13 cellular contexts compared by ENCODE assay signal in genomic region chr13:61685683-61686013, GRCh38.
DNase-seq lines count a peak whose midpoint lies in the region; ATAC-seq, FAIRE-seq and TF ChIP-seq lines count a peak whose summit lies in the region.
"Had no signal": no experiment of that assay in that cellular context is flagged by ENCODE, and none has a peak within 500 bp of the region (broad histone marks: within the 10 kb centered on the region; RNA-seq: fewer than 3 reads in every experiment).

No MANE protein-coding gene starts in this region.

- peak; percentile 36 for TF ChIP-seq CTCF in D721Med (IDR thresholded peaks at IDR 0.05; ENCODE audit: insufficient read depth, missing control alignments)
- TF ChIP-seq CTCF in WTC11 (IDR thresholded peaks at IDR 0.05): 0 out of 2 replicates have a peak, but pooled peaks have one; percentile 14
- peak; percentile 88 for TF ChIP-seq CTCF in HepG2 (CRISPR knock-in tag; IDR thresholded peaks at IDR 0.05)

- peaks cover 8% of the 10 kb centered on the region for H3K36me3 Mint-ChIP-seq in WTC11
- H3K36me3 Mint-ChIP-seq in activated naive CD4-positive, alpha-beta T cell treated with anti-CD3 and anti-CD28 coated beads, Interleukin-2, amount 50 U/mL, for 72 hours: peaks cover 7% of the 10 kb centered on the region in 2 donors
- H3K36me3 Mint-ChIP-seq: stimulated activated effector memory CD8-positive, alpha-beta T cell treated with anti-CD3 and anti-CD28 coated beads, Interleukin-12 subunit alpha, Interleukin-12 subunit beta, amount 100 ng/mL, for 72 hours had no signal

- WGBS in HepG2 (ENCODE audit: low lambda C conversion rate): 2% methylated on average over 2 of the region's 2 CpGs

- H3K4me1 Mint-ChIP-seq in WTC11: no peaks in the 10 kb centered on the region
- H3K4me1 Mint-ChIP-seq: central memory CD8-positive, alpha-beta T cell; stimulated activated effector memory CD8-positive, alpha-beta T cell treated with anti-CD3 and anti-CD28 coated beads, Interleukin-12 subunit alpha, Interleukin-12 subunit beta, amount 100 ng/mL, for 72 hours had no signal

- H4K20me1 ChIP-seq in HepG2 (ENCODE audit: insufficient read depth, low read length): no peaks in the 10 kb centered on the region

- CTCF ChIA-PET in WTC11 (lab: Charles Lee): interaction anchor here (1.7 kb wide), 1 partner anchor 269 kb away, joined by 5 read pairs; no protein-coding TSS in a partner anchor
- CTCF ChIA-PET in HepG2 (lab: Yijun Ruan, JAX; ENCODE audit: low intra/inter-chr PET ratio, low total read pairs): interaction anchor here (0.8 to 1.5 kb wide), 2 partner anchors 275 to 399 kb away, joined by 3 to 5 read pairs; no protein-coding TSS in a partner anchor

- TF ChIP-seq EP300 in HepG2 (IDR thresholded peaks at IDR 0.05; ENCODE audit: low read depth in 2 of 2, low read length in 2 of 2) (no peak), HepG2 (CRISPR knock-in tag; IDR thresholded peaks at IDR 0.05; ENCODE audit: borderline replicate concordance) (no peak)

- H3K9me3 Mint-ChIP-seq in WTC11: peaks cover 44% of the 10 kb centered on the region
- H3K9me3 Mint-ChIP-seq in activated naive CD4-positive, alpha-beta T cell treated with anti-CD3 and anti-CD28 coated beads, Interleukin-2, amount 50 U/mL, for 72 hours: peaks cover 25 to 30% of the 10 kb centered on the region in 2 donors

- H3K4me3 ChIP-seq in HepG2 (replicated peaks in 1 of 3; ENCODE audit: insufficient read depth in 1 of 3, low read depth in 2 of 3, low read length in 3 of 3): no peak overlapping the region

- no peak for DNase-seq in D721Med (ENCODE audit: insufficient read length, low spot score)
- DNase-seq in NAMALWA (ENCODE audit: low spot score): peak; percentile 52
- peak; percentile 28 for DNase-seq in WTC11 (ENCODE audit: low spot score)
- DNase-seq in HepG2 (ENCODE audit: low spot score): peak; percentile 34
- DNase-seq in UCSD-AML1 (lab: John Stamatoyannopoulos, UW; ENCODE audit: unreplicated experiment): no peak
- no peak for DNase-seq in activated CD4-positive, alpha-beta T cell treated with anti-CD3 and anti-CD28 coated beads for 48 hours
- DNase-seq in DMS79 (lab: John Stamatoyannopoulos, UW): no peak
- DNase-seq in activated naive CD4-positive, alpha-beta T cell treated with anti-CD3 and anti-CD28 coated beads, Interleukin-2, amount 50 U/mL, for 72 hours (ENCODE audit: low spot score in 2 of 2): no peak
- DNase-seq: activated T-cell treated with anti-CD3 and anti-CD28 coated beads, Interleukin-2, amount 50 U/mL, for 4 hours; foreskin fibroblast; NCI-H187 treated with DMSO at 0.1 percent for 48 hours had no signal

- H2AFZ ChIP-seq in HepG2 (ENCODE audit: low read length): no peak overlapping the region

- no peaks in the 10 kb centered on the region for H3K27me3 ChIP-seq in HepG2 (ENCODE audit: control insufficient read depth in 1 of 2, insufficient read depth in 2 of 2, low read length in 2 of 2)

- peak; percentile 70 for TF ChIP-seq RAD21 in HepG2 (CRISPR knock-in tag; IDR thresholded peaks at IDR 0.05)

- H3K4me2 ChIP-seq in HepG2 (ENCODE audit: low read depth, low read length): no peak overlapping the region

- H3K4me1 ChIP-seq in HepG2 (ENCODE audit: insufficient read depth, low read length): no peaks in the 10 kb centered on the region

- peaks cover 10% of the 10 kb centered on the region; the same call in 1 of the 2 replicates for H3K9me3 ChIP-seq in HepG2 (ENCODE audit: low read length)

- no peak overlapping the region for H3K4me3 Mint-ChIP-seq in WTC11
- H3K4me3 Mint-ChIP-seq: activated T-cell treated with anti-CD3 and anti-CD28 coated beads, Interleukin-2, amount 50 U/mL, for 4 hours; central memory CD8-positive, alpha-beta T cell; stimulated activated effector memory CD8-positive, alpha-beta T cell treated with anti-CD3 and anti-CD28 coated beads, Interleukin-12 subunit alpha, Interleukin-12 subunit beta, amount 100 ng/mL, for 72 hours had no signal

- no TSS peak for BruUV-seq in HepG2 (replicated peaks; lab: Mats Ljungman, UMichigan)

- ATAC-seq in WTC11: peak; percentile 99
- peak; percentile 100 for ATAC-seq in HepG2
- ATAC-seq in activated naive CD4-positive, alpha-beta T cell treated with anti-CD3 and anti-CD28 coated beads, Interleukin-2, amount 50 U/mL, for 72 hours: no peak
- ATAC-seq: activated T-cell treated with anti-CD3 and anti-CD28 coated beads, Interleukin-2, amount 50 U/mL, for 4 hours; stimulated activated effector memory CD8-positive, alpha-beta T cell treated with anti-CD3 and anti-CD28 coated beads, Interleukin-12 subunit alpha, Interleukin-12 subunit beta, amount 100 ng/mL, for 72 hours had no signal

- H3K79me2 ChIP-seq in HepG2 (ENCODE audit: insufficient read depth, low read length): no peaks in the 10 kb centered on the region

- no peak for TF ChIP-seq POLR2A in HepG2 (IDR thresholded peaks at IDR 0.05; ENCODE audit: insufficient read depth in 1 of 2, low read depth in 2 of 2, low read length in 2 of 2)

- H3K27ac Mint-ChIP-seq in WTC11: no peak overlapping the region
- no peak overlapping the region for H3K27ac Mint-ChIP-seq in activated naive CD4-positive, alpha-beta T cell treated with anti-CD3 and anti-CD28 coated beads, Interleukin-2, amount 50 U/mL, for 72 hours
- H3K27ac Mint-ChIP-seq: stimulated activated effector memory CD8-positive, alpha-beta T cell treated with anti-CD3 and anti-CD28 coated beads, Interleukin-12 subunit alpha, Interleukin-12 subunit beta, amount 100 ng/mL, for 72 hours had no signal

- in situ Hi-C loops in HepG2 (cut with HindIII; ENCODE audit: extremely low pct_ligation_motif_present, low pct_unique_long_range_greater_than_20kb): loop anchor here (10.0 to 25.0 kb wide), 2 partner anchors 271 to 1048 kb away; partner anchors contain the start of gene PCDH20

- H3K36me3 ChIP-seq in HepG2 (replicated peaks in 1 of 2; ENCODE audit: control insufficient read depth in 1 of 2, insufficient read depth in 2 of 2, low read length in 2 of 2): no peaks in the 10 kb centered on the region

- H3K27ac ChIP-seq in HepG2 (ENCODE audit: extremely low read length, insufficient read depth, low read length): no peak overlapping the region

- intact Hi-C loops in HepG2 (cut with micrococcal nuclease; ENCODE audit: unreplicated experiment): loop anchor here (1.0 to 5.0 kb wide), 3 partner anchors 273 to 1033 kb away; no protein-coding TSS in a partner anchor

- FAIRE-seq in D721Med (lab: Jason Lieb, UNC) (no peak), HepG2 (lab: Jason Lieb, UNC) (peak; percentile 48)

- POLR2A ChIA-PET in WTC11 (lab: Charles Lee) (no interaction called here), HepG2 (lab: Yijun Ruan, JAX) (no interaction called here)

- no peak overlapping the region for H3K9ac ChIP-seq in HepG2 (ENCODE audit: insufficient read depth, low read depth, low read length)

- no peaks in the 10 kb centered on the region for H3K27me3 Mint-ChIP-seq in WTC11 (ENCODE audit: low read depth)
- H3K27me3 Mint-ChIP-seq: central memory CD8-positive, alpha-beta T cell had no signal

TF ChIP-seq in WTC11, 78 proteins besides CTCF, POLR2A, EP300 and RAD21 (continues in another document):
- no peak for TF ChIP-seq JAZF1 (CRISPR knock-in tag; IDR thresholded peaks at IDR 0.05)
- TF ChIP-seq MYBL2 (CRISPR knock-in tag; IDR thresholded peaks at IDR 0.05): no peak
- TF ChIP-seq RORB (CRISPR knock-in tag; IDR thresholded peaks at IDR 0.05): no peak
- TF ChIP-seq FOXK1 (CRISPR knock-in tag; IDR thresholded peaks at IDR 0.05): no peak
- no peak for TF ChIP-seq ZNF425 (CRISPR knock-in tag; conservative IDR thresholded peaks at IDR 0.05)
- no peak for TF ChIP-seq GRHL2 (CRISPR knock-in tag; IDR thresholded peaks at IDR 0.05; ENCODE audit: insufficient replicate concordance, severe bottlenecking)
- TF ChIP-seq OVOL2 (CRISPR knock-in tag; IDR thresholded peaks at IDR 0.05; ENCODE audit: borderline replicate concordance): no peak

TF ChIP-seq in HepG2, 621 proteins besides CTCF, POLR2A, EP300 and RAD21 (continues in another document):
- TF ChIP-seq ZNF841 (CRISPR knock-in tag; IDR thresholded peaks at IDR 0.05; ENCODE audit: borderline replicate concordance): no peak
- TF ChIP-seq ZNF234 (CRISPR knock-in tag; conservative IDR thresholded peaks at IDR 0.05): no peak
- no peak for TF ChIP-seq NFKBIZ (CRISPR knock-in tag; IDR thresholded peaks at IDR 0.05)
- no peak for TF ChIP-seq ZNF207 (IDR thresholded peaks at IDR 0.05; ENCODE audit: borderline replicate concordance)
- TF ChIP-seq, protein P1, sequence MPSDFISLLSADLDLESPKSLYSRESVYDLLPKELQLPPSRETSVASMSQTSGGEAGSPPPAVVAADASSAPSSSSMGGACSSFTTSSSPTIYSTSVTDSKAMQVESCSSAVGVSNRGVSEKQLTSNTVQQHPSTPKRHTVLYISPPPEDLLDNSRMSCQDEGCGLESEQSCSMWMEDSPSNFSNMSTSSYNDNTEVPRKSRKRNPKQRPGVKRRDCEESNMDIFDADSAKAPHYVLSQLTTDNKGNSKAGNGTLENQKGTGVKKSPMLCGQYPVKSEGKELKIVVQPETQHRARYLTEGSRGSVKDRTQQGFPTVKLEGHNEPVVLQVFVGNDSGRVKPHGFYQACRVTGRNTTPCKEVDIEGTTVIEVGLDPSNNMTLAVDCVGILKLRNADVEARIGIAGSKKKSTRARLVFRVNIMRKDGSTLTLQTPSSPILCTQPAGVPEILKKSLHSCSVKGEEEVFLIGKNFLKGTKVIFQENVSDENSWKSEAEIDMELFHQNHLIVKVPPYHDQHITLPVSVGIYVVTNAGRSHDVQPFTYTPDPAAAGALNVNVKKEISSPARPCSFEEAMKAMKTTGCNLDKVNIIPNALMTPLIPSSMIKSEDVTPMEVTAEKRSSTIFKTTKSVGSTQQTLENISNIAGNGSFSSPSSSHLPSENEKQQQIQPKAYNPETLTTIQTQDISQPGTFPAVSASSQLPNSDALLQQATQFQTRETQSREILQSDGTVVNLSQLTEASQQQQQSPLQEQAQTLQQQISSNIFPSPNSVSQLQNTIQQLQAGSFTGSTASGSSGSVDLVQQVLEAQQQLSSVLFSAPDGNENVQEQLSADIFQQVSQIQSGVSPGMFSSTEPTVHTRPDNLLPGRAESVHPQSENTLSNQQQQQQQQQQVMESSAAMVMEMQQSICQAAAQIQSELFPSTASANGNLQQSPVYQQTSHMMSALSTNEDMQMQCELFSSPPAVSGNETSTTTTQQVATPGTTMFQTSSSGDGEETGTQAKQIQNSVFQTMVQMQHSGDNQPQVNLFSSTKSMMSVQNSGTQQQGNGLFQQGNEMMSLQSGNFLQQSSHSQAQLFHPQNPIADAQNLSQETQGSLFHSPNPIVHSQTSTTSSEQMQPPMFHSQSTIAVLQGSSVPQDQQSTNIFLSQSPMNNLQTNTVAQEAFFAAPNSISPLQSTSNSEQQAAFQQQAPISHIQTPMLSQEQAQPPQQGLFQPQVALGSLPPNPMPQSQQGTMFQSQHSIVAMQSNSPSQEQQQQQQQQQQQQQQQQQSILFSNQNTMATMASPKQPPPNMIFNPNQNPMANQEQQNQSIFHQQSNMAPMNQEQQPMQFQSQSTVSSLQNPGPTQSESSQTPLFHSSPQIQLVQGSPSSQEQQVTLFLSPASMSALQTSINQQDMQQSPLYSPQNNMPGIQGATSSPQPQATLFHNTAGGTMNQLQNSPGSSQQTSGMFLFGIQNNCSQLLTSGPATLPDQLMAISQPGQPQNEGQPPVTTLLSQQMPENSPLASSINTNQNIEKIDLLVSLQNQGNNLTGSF (CRISPR knock-in tag; IDR thresholded peaks at IDR 0.05): no peak
- TF ChIP-seq ZSCAN21 (CRISPR knock-in tag; IDR thresholded peaks at IDR 0.05; ENCODE audit: borderline replicate concordance): no peak
- TF ChIP-seq ZNF772 (CRISPR knock-in tag; IDR thresholded peaks at IDR 0.05): no peak

Comparison
In these comparisons a context has a peak if more than half of its experiments do, and no peak if none do; other contexts are left out.
1. DNase-seq: peak in NAMALWA (single experiment), WTC11 (single experiment) and HepG2 (single experiment); none in D721Med (single experiment), UCSD-AML1 (single experiment), activated CD4-positive, alpha-beta T cell treated with anti-CD3 and anti-CD28 coated beads for 48 hours (single experiment), DMS79 (single experiment) and activated naive CD4-positive, alpha-beta T cell treated with anti-CD3 and anti-CD28 coated beads, Interleukin-2, amount 50 U/mL, for 72 hours (0 of 2).
2. CTCF ChIP-seq: peak in every context shown above with its lines; median percentile 88 in HepG2; 36 in D721Med; 14 in WTC11.
3. ATAC-seq: peak in WTC11 (single experiment) and HepG2 (single experiment); none in activated naive CD4-positive, alpha-beta T cell treated with anti-CD3 and anti-CD28 coated beads, Interleukin-2, amount 50 U/mL, for 72 hours (0 of 2).